ENCODE assay signal across 1 cellular context in the genomic region with DNA sequence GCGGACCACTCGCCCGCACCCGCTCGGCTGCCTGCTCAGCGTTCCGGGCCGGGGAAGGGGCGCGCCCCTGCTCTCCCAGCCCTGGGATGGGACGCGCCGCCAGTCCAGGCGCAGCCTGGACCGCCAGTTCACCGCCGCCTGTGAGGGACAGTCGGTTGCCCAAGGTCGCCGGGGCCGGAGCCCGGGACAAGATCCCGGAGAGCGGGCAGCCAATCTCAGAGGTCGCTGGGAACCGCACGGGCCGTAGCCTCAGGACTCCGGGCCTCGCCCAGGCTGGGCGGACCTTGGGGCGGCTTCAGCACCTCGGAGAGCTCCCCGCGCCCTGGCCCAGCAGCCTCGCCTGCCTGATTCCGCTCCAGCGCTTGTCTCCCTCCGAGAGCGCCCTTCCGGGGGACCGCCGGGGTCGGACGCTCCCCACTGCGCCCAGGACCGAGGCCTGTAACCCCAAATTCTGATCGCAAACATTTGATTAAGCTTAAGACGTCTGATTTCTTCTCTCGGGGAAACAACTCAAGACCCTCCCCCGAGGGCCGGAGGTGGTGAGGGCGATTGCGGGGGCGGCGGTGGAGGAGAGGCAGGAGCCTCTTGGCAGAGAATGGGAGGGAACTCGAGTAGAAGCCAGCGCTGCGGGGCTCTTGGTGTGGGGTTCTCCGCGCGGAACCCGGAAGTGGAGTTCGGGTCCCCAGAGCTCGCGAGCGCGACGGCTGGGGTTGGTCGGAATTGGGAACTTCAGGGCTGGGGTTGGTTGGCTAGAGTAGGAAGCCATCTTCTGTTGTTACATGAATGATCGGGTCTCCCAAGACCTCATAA.
TF ChIP-seq lines count a peak whose summit lies in the region.

No MANE protein-coding gene starts in this region.

TF ChIP-seq in HepG2, 621 proteins besides CTCF, POLR2A, EP300 and RAD21 (continued from another document and continues in another):
- TF ChIP-seq ELF1 (CRISPR knock-in tag; IDR thresholded peaks at IDR 0.05) (peak; percentile 76), ZNF674 (CRISPR knock-in tag; IDR thresholded peaks at IDR 0.05; ENCODE audit: low read depth) (peak; percentile 87; the same call in 1 of the 2 replicates), JUN (CRISPR knock-in tag; IDR thresholded peaks at IDR 0.05) (no peak), RBM39 (IDR thresholded peaks at IDR 0.05; ENCODE audit: low read depth, low read length, poor library complexity, severe bottlenecking) (no peak), REXO4 (CRISPR knock-in tag; IDR thresholded peaks at IDR 0.05; ENCODE audit: borderline replicate concordance) (0 out of 2 replicates have a peak, but pooled peaks have one; percentile 64), ZNF83 (CRISPR knock-in tag; IDR thresholded peaks at IDR 0.05; ENCODE audit: borderline replicate concordance) (peak; percentile 97), CHD2 (IDR thresholded peaks at IDR 0.05; ENCODE audit: low read depth, low read length) (no peak), SNAI1 (CRISPR knock-in tag; IDR thresholded peaks at IDR 0.05; ENCODE audit: borderline replicate concordance) (peak; percentile 98), PLRG1 (conservative IDR thresholded peaks at IDR 0.05) (no peak), BORCS8-MEF2B (CRISPR knock-in tag; IDR thresholded peaks at IDR 0.05) (peak; percentile 98), KLF12 (CRISPR knock-in tag; IDR thresholded peaks at IDR 0.05; ENCODE audit: borderline replicate concordance) (peak; percentile 98), ZBTB8A (CRISPR knock-in tag; IDR thresholded peaks at IDR 0.05; ENCODE audit: borderline replicate concordance, low read depth) (no peak), ZNF451 (CRISPR knock-in tag; IDR thresholded peaks at IDR 0.05) (peak; percentile 93), NRL (CRISPR knock-in tag; IDR thresholded peaks at IDR 0.05; ENCODE audit: borderline replicate concordance) (peak; percentile 97), KLF11 (CRISPR knock-in tag; IDR thresholded peaks at IDR 0.05) (peak; percentile 99), ZNF850 (CRISPR knock-in tag; conservative IDR thresholded peaks at IDR 0.05) (no peak), ZNF430 (CRISPR knock-in tag; IDR thresholded peaks at IDR 0.05) (peak; percentile 99), NFIB (CRISPR knock-in tag; IDR thresholded peaks at IDR 0.05; ENCODE audit: borderline replicate concordance) (no peak), IRF2 (CRISPR knock-in tag; IDR thresholded peaks at IDR 0.05) (peak; percentile 95), MAFF (IDR thresholded peaks at IDR 0.05; ENCODE audit: low read depth, low read length) (no peak), ZNF792 (CRISPR knock-in tag; IDR thresholded peaks at IDR 0.05) (peak; percentile 97), ZNF124 (CRISPR knock-in tag; IDR thresholded peaks at IDR 0.05) (peak; percentile 99), ZEB1 (IDR thresholded peaks at IDR 0.05; ENCODE audit: insufficient replicate concordance, low read depth) (no peak), MEIS1 (CRISPR knock-in tag; IDR thresholded peaks at IDR 0.05; ENCODE audit: borderline replicate concordance) (peak; percentile 80), ZNF367 (CRISPR knock-in tag; IDR thresholded peaks at IDR 0.05; ENCODE audit: borderline replicate concordance) (peak; percentile 98), GABPB1 (CRISPR knock-in tag; IDR thresholded peaks at IDR 0.05) (peak; percentile 84), ZFP36L1 (CRISPR knock-in tag; IDR thresholded peaks at IDR 0.05) (peak; percentile 74; the same call in 1 of the 2 replicates), SMAD3 (CRISPR knock-in tag; IDR thresholded peaks at IDR 0.05) (peak; percentile 98), KMT2B (CRISPR knock-in tag; IDR thresholded peaks at IDR 0.05) (peak; percentile 89)
- TF ChIP-seq, protein P1, sequence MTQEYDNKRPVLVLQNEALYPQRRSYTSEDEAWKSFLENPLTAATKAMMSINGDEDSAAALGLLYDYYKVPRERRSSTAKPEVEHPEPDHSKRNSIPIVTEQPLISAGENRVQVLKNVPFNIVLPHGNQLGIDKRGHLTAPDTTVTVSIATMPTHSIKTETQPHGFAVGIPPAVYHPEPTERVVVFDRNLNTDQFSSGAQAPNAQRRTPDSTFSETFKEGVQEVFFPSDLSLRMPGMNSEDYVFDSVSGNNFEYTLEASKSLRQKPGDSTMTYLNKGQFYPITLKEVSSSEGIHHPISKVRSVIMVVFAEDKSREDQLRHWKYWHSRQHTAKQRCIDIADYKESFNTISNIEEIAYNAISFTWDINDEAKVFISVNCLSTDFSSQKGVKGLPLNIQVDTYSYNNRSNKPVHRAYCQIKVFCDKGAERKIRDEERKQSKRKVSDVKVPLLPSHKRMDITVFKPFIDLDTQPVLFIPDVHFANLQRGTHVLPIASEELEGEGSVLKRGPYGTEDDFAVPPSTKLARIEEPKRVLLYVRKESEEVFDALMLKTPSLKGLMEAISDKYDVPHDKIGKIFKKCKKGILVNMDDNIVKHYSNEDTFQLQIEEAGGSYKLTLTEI (CRISPR knock-in tag; conservative IDR thresholded peaks at IDR 0.05) = no peak
- TF ChIP-seq, protein P2, sequence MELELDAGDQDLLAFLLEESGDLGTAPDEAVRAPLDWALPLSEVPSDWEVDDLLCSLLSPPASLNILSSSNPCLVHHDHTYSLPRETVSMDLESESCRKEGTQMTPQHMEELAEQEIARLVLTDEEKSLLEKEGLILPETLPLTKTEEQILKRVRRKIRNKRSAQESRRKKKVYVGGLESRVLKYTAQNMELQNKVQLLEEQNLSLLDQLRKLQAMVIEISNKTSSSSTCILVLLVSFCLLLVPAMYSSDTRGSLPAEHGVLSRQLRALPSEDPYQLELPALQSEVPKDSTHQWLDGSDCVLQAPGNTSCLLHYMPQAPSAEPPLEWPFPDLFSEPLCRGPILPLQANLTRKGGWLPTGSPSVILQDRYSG (CRISPR knock-in tag; IDR thresholded peaks at IDR 0.05) = peak; percentile 98
- TF ChIP-seq, protein P3, sequence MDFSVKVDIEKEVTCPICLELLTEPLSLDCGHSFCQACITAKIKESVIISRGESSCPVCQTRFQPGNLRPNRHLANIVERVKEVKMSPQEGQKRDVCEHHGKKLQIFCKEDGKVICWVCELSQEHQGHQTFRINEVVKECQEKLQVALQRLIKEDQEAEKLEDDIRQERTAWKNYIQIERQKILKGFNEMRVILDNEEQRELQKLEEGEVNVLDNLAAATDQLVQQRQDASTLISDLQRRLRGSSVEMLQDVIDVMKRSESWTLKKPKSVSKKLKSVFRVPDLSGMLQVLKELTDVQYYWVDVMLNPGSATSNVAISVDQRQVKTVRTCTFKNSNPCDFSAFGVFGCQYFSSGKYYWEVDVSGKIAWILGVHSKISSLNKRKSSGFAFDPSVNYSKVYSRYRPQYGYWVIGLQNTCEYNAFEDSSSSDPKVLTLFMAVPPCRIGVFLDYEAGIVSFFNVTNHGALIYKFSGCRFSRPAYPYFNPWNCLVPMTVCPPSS (IDR thresholded peaks at IDR 0.05) = no peak
- TF ChIP-seq, protein P4, sequence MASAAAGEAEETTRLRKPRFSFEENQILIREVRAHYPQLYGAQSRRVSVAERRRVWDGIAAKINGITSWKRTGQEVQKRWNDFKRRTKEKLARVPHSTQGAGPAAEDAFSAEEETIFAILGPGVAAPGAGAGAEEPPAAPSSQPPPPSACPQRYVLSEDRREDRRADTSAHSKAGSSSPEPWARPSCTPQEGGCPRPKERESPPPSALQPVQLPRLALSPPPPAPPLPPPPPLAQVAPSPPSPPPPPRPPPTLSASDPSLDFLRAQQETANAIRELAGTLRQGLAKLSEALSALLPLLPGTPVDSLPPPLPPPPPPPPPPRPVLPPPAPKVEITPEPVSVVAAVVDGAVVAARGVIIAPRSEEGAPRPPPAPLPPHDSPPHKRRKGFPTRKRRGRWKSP (CRISPR knock-in tag; IDR thresholded peaks at IDR 0.05) = peak; percentile 96
- TF ChIP-seq, protein P5, sequence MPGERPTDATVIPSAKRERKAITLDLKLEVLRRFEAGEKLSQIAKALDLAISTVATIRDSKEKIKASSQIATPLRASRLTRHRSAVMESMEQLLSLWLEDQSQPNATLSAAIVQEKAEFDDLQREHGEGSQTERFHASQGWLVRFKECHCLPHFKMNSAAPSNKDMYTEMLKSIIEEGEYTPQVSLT (CRISPR knock-in tag; IDR thresholded peaks at IDR 0.05; ENCODE audit: borderline replicate concordance, low read depth) = peak; percentile 85; the same call in 1 of the 2 replicates
- TF ChIP-seq, protein P6, sequence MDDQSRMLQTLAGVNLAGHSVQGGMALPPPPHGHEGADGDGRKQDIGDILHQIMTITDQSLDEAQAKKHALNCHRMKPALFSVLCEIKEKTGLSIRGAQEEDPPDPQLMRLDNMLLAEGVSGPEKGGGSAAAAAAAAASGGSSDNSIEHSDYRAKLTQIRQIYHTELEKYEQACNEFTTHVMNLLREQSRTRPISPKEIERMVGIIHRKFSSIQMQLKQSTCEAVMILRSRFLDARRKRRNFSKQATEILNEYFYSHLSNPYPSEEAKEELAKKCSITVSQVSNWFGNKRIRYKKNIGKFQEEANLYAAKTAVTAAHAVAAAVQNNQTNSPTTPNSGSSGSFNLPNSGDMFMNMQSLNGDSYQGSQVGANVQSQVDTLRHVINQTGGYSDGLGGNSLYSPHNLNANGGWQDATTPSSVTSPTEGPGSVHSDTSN (CRISPR knock-in tag; IDR thresholded peaks at IDR 0.05; ENCODE audit: borderline replicate concordance) = peak; percentile 94
- TF ChIP-seq, protein P7, sequence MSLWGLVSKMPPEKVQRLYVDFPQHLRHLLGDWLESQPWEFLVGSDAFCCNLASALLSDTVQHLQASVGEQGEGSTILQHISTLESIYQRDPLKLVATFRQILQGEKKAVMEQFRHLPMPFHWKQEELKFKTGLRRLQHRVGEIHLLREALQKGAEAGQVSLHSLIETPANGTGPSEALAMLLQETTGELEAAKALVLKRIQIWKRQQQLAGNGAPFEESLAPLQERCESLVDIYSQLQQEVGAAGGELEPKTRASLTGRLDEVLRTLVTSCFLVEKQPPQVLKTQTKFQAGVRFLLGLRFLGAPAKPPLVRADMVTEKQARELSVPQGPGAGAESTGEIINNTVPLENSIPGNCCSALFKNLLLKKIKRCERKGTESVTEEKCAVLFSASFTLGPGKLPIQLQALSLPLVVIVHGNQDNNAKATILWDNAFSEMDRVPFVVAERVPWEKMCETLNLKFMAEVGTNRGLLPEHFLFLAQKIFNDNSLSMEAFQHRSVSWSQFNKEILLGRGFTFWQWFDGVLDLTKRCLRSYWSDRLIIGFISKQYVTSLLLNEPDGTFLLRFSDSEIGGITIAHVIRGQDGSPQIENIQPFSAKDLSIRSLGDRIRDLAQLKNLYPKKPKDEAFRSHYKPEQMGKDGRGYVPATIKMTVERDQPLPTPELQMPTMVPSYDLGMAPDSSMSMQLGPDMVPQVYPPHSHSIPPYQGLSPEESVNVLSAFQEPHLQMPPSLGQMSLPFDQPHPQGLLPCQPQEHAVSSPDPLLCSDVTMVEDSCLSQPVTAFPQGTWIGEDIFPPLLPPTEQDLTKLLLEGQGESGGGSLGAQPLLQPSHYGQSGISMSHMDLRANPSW (CRISPR knock-in tag; IDR thresholded peaks at IDR 0.05; ENCODE audit: borderline replicate concordance) = peak; percentile 49; the same call in 1 of the 2 replicates
- TF ChIP-seq, protein P8, sequence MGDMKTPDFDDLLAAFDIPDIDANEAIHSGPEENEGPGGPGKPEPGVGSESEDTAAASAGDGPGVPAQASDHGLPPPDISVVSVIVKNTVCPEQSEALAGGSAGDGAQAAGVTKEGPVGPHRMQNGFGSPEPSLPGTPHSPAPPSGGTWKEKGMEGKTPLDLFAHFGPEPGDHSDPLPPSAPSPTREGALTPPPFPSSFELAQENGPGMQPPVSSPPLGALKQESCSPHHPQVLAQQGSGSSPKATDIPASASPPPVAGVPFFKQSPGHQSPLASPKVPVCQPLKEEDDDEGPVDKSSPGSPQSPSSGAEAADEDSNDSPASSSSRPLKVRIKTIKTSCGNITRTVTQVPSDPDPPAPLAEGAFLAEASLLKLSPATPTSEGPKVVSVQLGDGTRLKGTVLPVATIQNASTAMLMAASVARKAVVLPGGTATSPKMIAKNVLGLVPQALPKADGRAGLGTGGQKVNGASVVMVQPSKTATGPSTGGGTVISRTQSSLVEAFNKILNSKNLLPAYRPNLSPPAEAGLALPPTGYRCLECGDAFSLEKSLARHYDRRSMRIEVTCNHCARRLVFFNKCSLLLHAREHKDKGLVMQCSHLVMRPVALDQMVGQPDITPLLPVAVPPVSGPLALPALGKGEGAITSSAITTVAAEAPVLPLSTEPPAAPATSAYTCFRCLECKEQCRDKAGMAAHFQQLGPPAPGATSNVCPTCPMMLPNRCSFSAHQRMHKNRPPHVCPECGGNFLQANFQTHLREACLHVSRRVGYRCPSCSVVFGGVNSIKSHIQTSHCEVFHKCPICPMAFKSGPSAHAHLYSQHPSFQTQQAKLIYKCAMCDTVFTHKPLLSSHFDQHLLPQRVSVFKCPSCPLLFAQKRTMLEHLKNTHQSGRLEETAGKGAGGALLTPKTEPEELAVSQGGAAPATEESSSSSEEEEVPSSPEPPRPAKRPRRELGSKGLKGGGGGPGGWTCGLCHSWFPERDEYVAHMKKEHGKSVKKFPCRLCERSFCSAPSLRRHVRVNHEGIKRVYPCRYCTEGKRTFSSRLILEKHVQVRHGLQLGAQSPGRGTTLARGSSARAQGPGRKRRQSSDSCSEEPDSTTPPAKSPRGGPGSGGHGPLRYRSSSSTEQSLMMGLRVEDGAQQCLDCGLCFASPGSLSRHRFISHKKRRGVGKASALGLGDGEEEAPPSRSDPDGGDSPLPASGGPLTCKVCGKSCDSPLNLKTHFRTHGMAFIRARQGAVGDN (CRISPR knock-in tag; IDR thresholded peaks at IDR 0.05) = peak; percentile 87
- TF ChIP-seq, protein P9, sequence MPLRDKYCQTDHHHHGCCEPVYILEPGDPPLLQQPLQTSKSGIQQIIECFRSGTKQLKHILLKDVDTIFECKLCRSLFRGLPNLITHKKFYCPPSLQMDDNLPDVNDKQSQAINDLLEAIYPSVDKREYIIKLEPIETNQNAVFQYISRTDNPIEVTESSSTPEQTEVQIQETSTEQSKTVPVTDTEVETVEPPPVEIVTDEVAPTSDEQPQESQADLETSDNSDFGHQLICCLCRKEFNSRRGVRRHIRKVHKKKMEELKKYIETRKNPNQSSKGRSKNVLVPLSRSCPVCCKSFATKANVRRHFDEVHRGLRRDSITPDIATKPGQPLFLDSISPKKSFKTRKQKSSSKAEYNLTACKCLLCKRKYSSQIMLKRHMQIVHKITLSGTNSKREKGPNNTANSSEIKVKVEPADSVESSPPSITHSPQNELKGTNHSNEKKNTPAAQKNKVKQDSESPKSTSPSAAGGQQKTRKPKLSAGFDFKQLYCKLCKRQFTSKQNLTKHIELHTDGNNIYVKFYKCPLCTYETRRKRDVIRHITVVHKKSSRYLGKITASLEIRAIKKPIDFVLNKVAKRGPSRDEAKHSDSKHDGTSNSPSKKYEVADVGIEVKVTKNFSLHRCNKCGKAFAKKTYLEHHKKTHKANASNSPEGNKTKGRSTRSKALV (CRISPR knock-in tag; IDR thresholded peaks at IDR 0.05) = peak; percentile 99
